ENCODE assay signal across 8 cellular contexts in the genomic region with DNA sequence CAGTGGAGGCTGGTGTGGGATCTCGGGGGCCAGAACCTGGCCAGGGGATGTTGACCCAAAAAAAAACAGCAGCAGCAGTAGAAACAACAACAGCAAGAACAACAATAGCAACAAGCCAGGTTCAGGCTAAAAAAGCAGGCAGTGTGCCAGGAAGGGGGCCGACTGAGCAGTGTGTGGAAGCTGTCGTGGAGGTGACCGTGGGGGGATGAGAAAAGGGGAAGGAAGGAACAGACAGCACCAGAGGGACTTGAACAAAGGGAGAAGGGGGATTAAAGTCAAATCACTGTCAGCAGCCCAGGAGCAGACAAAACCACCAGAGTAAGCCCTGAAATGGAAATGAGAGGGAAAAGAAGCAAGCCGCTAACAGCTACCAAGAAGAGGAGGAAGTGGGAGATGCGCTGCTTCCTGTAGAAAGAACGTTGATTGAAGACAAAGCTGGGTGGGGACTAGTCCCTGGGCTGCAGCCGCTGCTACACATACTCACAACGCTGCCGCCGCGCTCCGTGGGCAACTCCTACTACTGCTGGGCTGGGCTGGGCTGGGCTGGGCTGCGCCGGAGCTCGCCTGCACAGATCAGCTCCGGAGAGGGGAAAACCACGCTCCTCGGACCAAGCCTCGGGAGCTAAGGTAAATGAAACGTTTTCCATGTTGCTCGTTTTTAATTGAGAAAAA. TPM values are rescaled to one million over a fixed set of nuclear protein-coding genes. Genes with fewer than 3 reads are reported as not detected.
DNase-seq lines count a peak whose midpoint lies in the region; ATAC-seq and TF ChIP-seq lines count a peak whose summit lies in the region.

A gene (plus strand): TSS at position 449 of the 672 bp plus-strand sequence. CDS start 90,067 bp downstream, outside the sequence.

- H3K36me3 ChIP-seq in liver (ENCODE audit: control insufficient read depth in 4 of 4, insufficient read depth in 3 of 4, low read depth in 1 of 4, low read length in 3 of 4) = no peaks in the 10 kb centered on the region

- H3K4me3 ChIP-seq in AG04450 (ENCODE audit: low read depth, low read length) = peak within 1 kb of the TSS; percentile 66
- H3K4me3 ChIP-seq in liver (ENCODE audit: low read depth in 1 of 3, low read length in 3 of 3) = peak within 1 kb of the TSS; percentile 13 to 54 (median 47)

- H3K27ac ChIP-seq in AG04450 (ENCODE audit: low read depth, low read length) = peak within 1 kb of the TSS; percentile 31
- H3K27ac ChIP-seq in liver (ENCODE audit: low read depth in 1 of 2, low read length in 2 of 2) = peak within 1 kb of the TSS; percentile 47 to 63

- TF ChIP-seq CTCF in AG04450 (IDR thresholded peaks at IDR 0.05; ENCODE audit: low read depth, low read length) (no peak), liver (IDR thresholded peaks at IDR 0.05; ENCODE audit: low read depth, low read length, missing input control) (no peak)

- POLR2A ChIA-PET in AG04450 (lab: Yijun Ruan, JAX) = interaction anchor here (0.7 to 1.6 kb wide), 4 partner anchors 9 to 557 kb away, joined by 3 to 5 read pairs (median 3); no protein-coding TSS in a partner anchor

- WGBS in liver = 9% methylated on average over 22 of the region's 22 CpGs

- ATAC-seq in GM19035 (IDR thresholded peaks at IDR 0.05; ENCODE audit: unreplicated experiment) = peak; percentile 85
- ATAC-seq in HG03196 (IDR thresholded peaks at IDR 0.05; ENCODE audit: unreplicated experiment) = peak; percentile 76

- H3K9ac ChIP-seq in liver (ENCODE audit: low read depth in 1 of 2, low read length in 2 of 2) = peak within 1 kb of the TSS; percentile 4 to 69

- H3K9me3 ChIP-seq in AG04450 (ENCODE audit: control insufficient read depth, insufficient read depth, low read length) (peaks cover 3% of the 10 kb centered on the region; the same call in 1 of the 2 replicates), liver (ENCODE audit: control insufficient read depth in 4 of 4, low read length in 3 of 4) (no peaks in the 10 kb centered on the region)

- peak; percentile 19 to 25 for TF ChIP-seq RAD21 in liver (IDR thresholded peaks at IDR 0.05)

- CTCF ChIA-PET in AG04450 (lab: Charles Lee) = interaction anchor here (2.5 kb wide), 1 partner anchor 119 kb away, joined by 25 read pairs; no protein-coding TSS in a partner anchor

- DNase-seq in AG04450 (ENCODE audit: low read depth, low spot score) (no peak), NCI-H526 treated with DMSO at 0.1 percent for 48 hours (lab: John Stamatoyannopoulos, UW) (peak; percentile 65), dermis blood vessel endothelial cell (peak; percentile 71)
- DNase-seq in activated CD4-positive, alpha-beta T cell treated with anti-CD3 and anti-CD28 coated beads, Interleukin-2, amount 50 U/mL, for 1 hour = peak; percentile 79
- peak; percentile 72 for DNase-seq in stimulated activated CD4-positive, alpha-beta T cell treated with anti-CD3 and anti-CD28 coated beads, Interleukin-4, amount 100 ng/mL, for 1 hour

- peaks cover 0 to 3% (median 1%) of the 10 kb centered on the region in 4 donors for H3K4me1 ChIP-seq in liver (ENCODE audit: control insufficient read depth in 4 of 4, insufficient read depth in 4 of 4, low read length in 3 of 4)

- no peaks in the 10 kb centered on the region for H3K27me3 ChIP-seq in AG04450 (ENCODE audit: control insufficient read depth, insufficient read depth, low read length)
- H3K27me3 ChIP-seq in liver (ENCODE audit: control insufficient read depth in 4 of 4, insufficient read depth in 4 of 4, low read length in 3 of 4) = no peaks in the 10 kb centered on the region

TF ChIP-seq in liver, 16 proteins besides CTCF, POLR2A, EP300 and RAD21:
- TF ChIP-seq, protein P1, sequence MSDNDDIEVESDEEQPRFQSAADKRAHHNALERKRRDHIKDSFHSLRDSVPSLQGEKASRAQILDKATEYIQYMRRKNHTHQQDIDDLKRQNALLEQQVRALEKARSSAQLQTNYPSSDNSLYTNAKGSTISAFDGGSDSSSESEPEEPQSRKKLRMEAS (IDR thresholded peaks at IDR 0.05) = peak; percentile 8
- TF ChIP-seq HNF4A (conservative IDR thresholded peaks at IDR 0.05) = no peak

RNA-seq across cellular contexts. Expression of the gene that starts here (rescaled TPM):
- polyA plus RNA-seq in AG04450 (2011; rRNA removed) (59.3 and 83.9 TPM in 2 replicates), liver (1 to 10 TPM; 3.5 to 3.7 TPM)
- polyA minus RNA-seq in AG04450 (2011; rRNA and poly(A)+ RNA removed) = 38.9 and 54.9 TPM in 2 replicates
- total RNA-seq in dermis blood vessel endothelial cell (2.9 and 5.9 TPM in 2 replicates), liver (10 to 100 TPM in 1 of 2 donors, 1 to 10 TPM in 1; 5.2 to 11.2 TPM)

Comparison
In these comparisons a context has a peak if more than half of its experiments do, and no peak if none do; other contexts are left out.
1. RNA of the gene that starts here (polyA plus RNA-seq): 59.3 to 83.9 TPM in AG04450; 3.5 to 3.7 TPM in liver; every median in the first group is over 10 times any median in the second.